8 cellular contexts compared by ENCODE assay signal in genomic region chr22:42780070-42780540, GRCh38. TPM values are rescaled to one million over a fixed set of nuclear protein-coding genes. Genes with fewer than 3 reads are reported as not detected.
DNase-seq lines count a peak whose midpoint lies in the region; ATAC-seq and TF ChIP-seq lines count a peak whose summit lies in the region.

No MANE protein-coding gene starts in this region.

- peak; percentile 87 for DNase-seq in EL
- peak; percentile 96 to 97 for DNase-seq in Kasumi-1 (lab: John Stamatoyannopoulos, UW)
- DNase-seq in glomerular visceral epithelial cell (ENCODE audit: extremely low spot score), result peak; percentile 86
- peak; percentile 89 for DNase-seq in pons (ENCODE audit: low spot score)

- no peak overlapping the region for H2AFZ ChIP-seq in OCI-LY1 (ENCODE audit: low read length)

- no peak overlapping the region for H3K27ac ChIP-seq in OCI-LY1 (ENCODE audit: low read depth, low read length, poor library complexity, severe bottlenecking)

- H3F3A ChIP-seq in OCI-LY1 (ENCODE audit: insufficient read depth, low read length), result no peaks in the 10 kb centered on the region

- no peaks in the 10 kb centered on the region for H3K9me2 ChIP-seq in OCI-LY1 (ENCODE audit: low read depth, low read length)

- no peaks in the 10 kb centered on the region for H4K20me1 ChIP-seq in OCI-LY1 (ENCODE audit: insufficient read depth, low read length)

- H3K9me3 ChIP-seq in OCI-LY1 (ENCODE audit: low read length), result peaks cover under 1% of the 10 kb centered on the region

- H3K27ac Mint-ChIP-seq in activated T-helper 17 cell treated with anti-CD3 and anti-CD28 coated beads, Interleukin-2, amount 50 U/mL, for 72 hours, result no peak overlapping the region

- no peaks in the 10 kb centered on the region for H3K4me1 ChIP-seq in OCI-LY1 (ENCODE audit: insufficient read depth, low read length, severe bottlenecking)

- H3K36me3 Mint-ChIP-seq in activated T-helper 17 cell treated with anti-CD3 and anti-CD28 coated beads, Interleukin-2, amount 50 U/mL, for 72 hours (ENCODE audit: low read depth), result no peaks in the 10 kb centered on the region

- H3K36me3 ChIP-seq in OCI-LY1 (ENCODE audit: insufficient read depth, low read length), result peaks cover under 1% of the 10 kb centered on the region; the same call in 1 of the 2 replicates

- peaks cover under 1% of the 10 kb centered on the region; the same call in 1 of the 2 replicates for H3K27me3 ChIP-seq in OCI-LY1 (ENCODE audit: insufficient read depth, low read length)

- H3K4me2 ChIP-seq in OCI-LY1 (ENCODE audit: low read length), result no peak overlapping the region

- no peaks in the 10 kb centered on the region for H3K79me2 ChIP-seq in OCI-LY1 (ENCODE audit: insufficient read depth, low read length)

- no peaks in the 10 kb centered on the region for H3K27me3 Mint-ChIP-seq in activated T-helper 17 cell treated with anti-CD3 and anti-CD28 coated beads, Interleukin-2, amount 50 U/mL, for 72 hours

- peak; percentile 77 for ATAC-seq in activated T-helper 17 cell treated with anti-CD3 and anti-CD28 coated beads, Interleukin-2, amount 50 U/mL, for 72 hours (replicated peaks)
- ATAC-seq in GM21367 (IDR thresholded peaks at IDR 0.05; ENCODE audit: unreplicated experiment) (no peak), GM18858 (IDR thresholded peaks at IDR 0.05; ENCODE audit: unreplicated experiment) (no peak)

- no peaks in the 10 kb centered on the region for H3K9me3 Mint-ChIP-seq in activated T-helper 17 cell treated with anti-CD3 and anti-CD28 coated beads, Interleukin-2, amount 50 U/mL, for 72 hours

- no peaks in the 10 kb centered on the region for H3K4me1 Mint-ChIP-seq in activated T-helper 17 cell treated with anti-CD3 and anti-CD28 coated beads, Interleukin-2, amount 50 U/mL, for 72 hours

- no peak overlapping the region for H3K4me3 ChIP-seq in OCI-LY1 (ENCODE audit: low read depth, low read length, poor library complexity, severe bottlenecking)

- peak; percentile 83 for TF ChIP-seq CTCF in OCI-LY1 (IDR thresholded peaks at IDR 0.05; ENCODE audit: low read length)

- H3K4me3 Mint-ChIP-seq in activated T-helper 17 cell treated with anti-CD3 and anti-CD28 coated beads, Interleukin-2, amount 50 U/mL, for 72 hours, result no peak overlapping the region

- H3K9ac ChIP-seq in OCI-LY1 (ENCODE audit: low read length), result no peak overlapping the region

RNA-seq across cellular contexts. Expression of gene A4GALT, which starts 59.4 kb away (rescaled TPM):
- total RNA-seq in activated T-helper 17 cell treated with anti-CD3 and anti-CD28 coated beads, Interleukin-2, amount 50 U/mL, for 72 hours, result under 1 TPM in 1 of 2 donors, not detected in 1; 0.19 TPM
